2 cellular contexts compared by ENCODE assay signal in the genomic region with DNA sequence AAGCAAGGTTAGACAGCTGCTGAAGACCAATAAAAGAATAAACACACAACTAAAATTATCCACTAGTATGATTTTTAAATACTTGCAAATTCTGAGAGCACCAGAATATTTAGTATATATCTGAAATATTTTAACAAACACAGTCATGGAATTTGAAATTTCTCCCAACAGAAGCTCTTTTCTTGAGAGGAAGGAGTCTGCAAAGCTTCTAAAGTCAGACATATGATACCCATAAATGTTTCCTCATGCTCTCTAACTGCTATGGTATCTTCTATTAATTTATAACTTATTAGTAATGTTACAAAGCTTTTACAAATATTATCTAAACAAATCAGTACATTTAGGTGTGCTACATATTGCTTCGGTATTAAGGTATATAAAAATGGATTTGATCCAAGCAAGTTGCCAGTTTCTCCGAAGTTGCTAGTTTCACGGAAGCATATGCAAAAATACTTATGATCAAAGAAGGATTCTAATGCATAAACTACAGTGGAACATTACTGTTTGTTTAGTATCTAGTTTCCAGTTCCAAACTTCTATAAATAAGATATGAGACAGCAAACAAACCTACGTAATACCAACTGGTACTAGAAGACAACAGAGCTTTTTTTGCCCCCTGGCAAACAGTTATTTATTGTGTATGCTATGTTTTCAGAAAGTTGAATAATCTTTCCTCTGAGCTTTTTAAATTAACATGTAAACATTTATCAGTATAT.
TF ChIP-seq lines count a peak whose summit lies in the region.

No MANE protein-coding gene starts in this region.

TF ChIP-seq in SK-N-SH treated with all-trans-retinoic acid at 6 μM for 48 hours, 23 proteins besides CTCF, POLR2A, EP300 and RAD21 (continued from another document):
- no peak for TF ChIP-seq ESRRG (CRISPR knock-in tag; IDR thresholded peaks at IDR 0.05)
- no peak for TF ChIP-seq GLIS3 (CRISPR knock-in tag; IDR thresholded peaks at IDR 0.05)
- no peak for TF ChIP-seq TCF4 (CRISPR knock-in tag; IDR thresholded peaks at IDR 0.05; ENCODE audit: borderline replicate concordance)
- TF ChIP-seq BACH2 (CRISPR knock-in tag; IDR thresholded peaks at IDR 0.05; ENCODE audit: borderline replicate concordance): no peak
- no peak for TF ChIP-seq TOX (CRISPR knock-in tag; IDR thresholded peaks at IDR 0.05; ENCODE audit: borderline replicate concordance)
- TF ChIP-seq, protein P1, sequence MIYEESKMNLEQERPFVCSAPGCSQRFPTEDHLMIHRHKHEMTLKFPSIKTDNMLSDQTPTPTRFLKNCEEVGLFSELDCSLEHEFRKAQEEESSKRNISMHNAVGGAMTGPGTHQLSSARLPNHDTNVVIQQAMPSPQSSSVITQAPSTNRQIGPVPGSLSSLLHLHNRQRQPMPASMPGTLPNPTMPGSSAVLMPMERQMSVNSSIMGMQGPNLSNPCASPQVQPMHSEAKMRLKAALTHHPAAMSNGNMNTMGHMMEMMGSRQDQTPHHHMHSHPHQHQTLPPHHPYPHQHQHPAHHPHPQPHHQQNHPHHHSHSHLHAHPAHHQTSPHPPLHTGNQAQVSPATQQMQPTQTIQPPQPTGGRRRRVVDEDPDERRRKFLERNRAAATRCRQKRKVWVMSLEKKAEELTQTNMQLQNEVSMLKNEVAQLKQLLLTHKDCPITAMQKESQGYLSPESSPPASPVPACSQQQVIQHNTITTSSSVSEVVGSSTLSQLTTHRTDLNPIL (CRISPR knock-in tag; IDR thresholded peaks at IDR 0.05; ENCODE audit: low read depth): no peak
- TF ChIP-seq SNAI2 (CRISPR knock-in tag; IDR thresholded peaks at IDR 0.05): no peak
- TF ChIP-seq ARNTL (CRISPR knock-in tag; IDR thresholded peaks at IDR 0.05; ENCODE audit: borderline replicate concordance, low read depth): no peak
- TF ChIP-seq ZFP3 (CRISPR knock-in tag; IDR thresholded peaks at IDR 0.05): no peak
- TF ChIP-seq ISL1 (CRISPR knock-in tag; IDR thresholded peaks at IDR 0.05): no peak
- no peak for TF ChIP-seq ZFP30 (CRISPR knock-in tag; IDR thresholded peaks at IDR 0.05)
- TF ChIP-seq, protein P2, sequence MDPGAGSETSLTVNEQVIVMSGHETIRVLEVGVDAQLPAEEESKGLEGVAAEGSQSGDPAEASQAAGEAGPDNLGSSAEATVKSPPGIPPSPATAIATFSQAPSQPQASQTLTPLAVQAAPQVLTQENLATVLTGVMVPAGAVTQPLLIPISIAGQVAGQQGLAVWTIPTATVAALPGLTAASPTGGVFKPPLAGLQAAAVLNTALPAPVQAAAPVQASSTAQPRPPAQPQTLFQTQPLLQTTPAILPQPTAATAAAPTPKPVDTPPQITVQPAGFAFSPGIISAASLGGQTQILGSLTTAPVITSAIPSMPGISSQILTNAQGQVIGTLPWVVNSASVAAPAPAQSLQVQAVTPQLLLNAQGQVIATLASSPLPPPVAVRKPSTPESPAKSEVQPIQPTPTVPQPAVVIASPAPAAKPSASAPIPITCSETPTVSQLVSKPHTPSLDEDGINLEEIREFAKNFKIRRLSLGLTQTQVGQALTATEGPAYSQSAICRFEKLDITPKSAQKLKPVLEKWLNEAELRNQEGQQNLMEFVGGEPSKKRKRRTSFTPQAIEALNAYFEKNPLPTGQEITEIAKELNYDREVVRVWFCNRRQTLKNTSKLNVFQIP (CRISPR knock-in tag; IDR thresholded peaks at IDR 0.05; ENCODE audit: borderline replicate concordance, low read depth): no peak
- no peak for TF ChIP-seq RARB (CRISPR knock-in tag; IDR thresholded peaks at IDR 0.05)
- TF ChIP-seq CSDC2 (CRISPR knock-in tag; IDR thresholded peaks at IDR 0.05): no peak
- no peak for TF ChIP-seq PPARA (CRISPR knock-in tag; IDR thresholded peaks at IDR 0.05; ENCODE audit: borderline replicate concordance)
- TF ChIP-seq, protein P3, sequence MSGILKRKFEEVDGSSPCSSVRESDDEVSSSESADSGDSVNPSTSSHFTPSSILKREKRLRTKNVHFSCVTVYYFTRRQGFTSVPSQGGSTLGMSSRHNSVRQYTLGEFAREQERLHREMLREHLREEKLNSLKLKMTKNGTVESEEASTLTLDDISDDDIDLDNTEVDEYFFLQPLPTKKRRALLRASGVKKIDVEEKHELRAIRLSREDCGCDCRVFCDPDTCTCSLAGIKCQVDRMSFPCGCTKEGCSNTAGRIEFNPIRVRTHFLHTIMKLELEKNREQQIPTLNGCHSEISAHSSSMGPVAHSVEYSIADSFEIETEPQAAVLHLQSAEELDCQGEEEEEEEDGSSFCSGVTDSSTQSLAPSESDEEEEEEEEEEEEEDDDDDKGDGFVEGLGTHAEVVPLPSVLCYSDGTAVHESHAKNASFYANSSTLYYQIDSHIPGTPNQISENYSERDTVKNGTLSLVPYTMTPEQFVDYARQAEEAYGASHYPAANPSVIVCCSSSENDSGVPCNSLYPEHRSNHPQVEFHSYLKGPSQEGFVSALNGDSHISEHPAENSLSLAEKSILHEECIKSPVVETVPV (CRISPR knock-in tag; IDR thresholded peaks at IDR 0.05): no peak
TF ChIP-seq in SK-N-SH treated with all-trans-retinoic acid at 6 μM for 48 hours: peak in this region for 0.

TF ChIP-seq in SK-N-SH, 30 proteins besides CTCF, POLR2A, EP300 and RAD21 (continued from another document):
- TF ChIP-seq, protein P4, sequence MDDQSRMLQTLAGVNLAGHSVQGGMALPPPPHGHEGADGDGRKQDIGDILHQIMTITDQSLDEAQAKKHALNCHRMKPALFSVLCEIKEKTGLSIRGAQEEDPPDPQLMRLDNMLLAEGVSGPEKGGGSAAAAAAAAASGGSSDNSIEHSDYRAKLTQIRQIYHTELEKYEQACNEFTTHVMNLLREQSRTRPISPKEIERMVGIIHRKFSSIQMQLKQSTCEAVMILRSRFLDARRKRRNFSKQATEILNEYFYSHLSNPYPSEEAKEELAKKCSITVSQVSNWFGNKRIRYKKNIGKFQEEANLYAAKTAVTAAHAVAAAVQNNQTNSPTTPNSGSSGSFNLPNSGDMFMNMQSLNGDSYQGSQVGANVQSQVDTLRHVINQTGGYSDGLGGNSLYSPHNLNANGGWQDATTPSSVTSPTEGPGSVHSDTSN (IDR thresholded peaks at IDR 0.05): no peak
- TF ChIP-seq FOSL2 (IDR thresholded peaks at IDR 0.05; ENCODE audit: borderline replicate concordance, low read depth) (no peak), EZH2phosphoT487 (IDR thresholded peaks at IDR 0.05; ENCODE audit: borderline replicate concordance, low read depth) (no peak), TCF12 (IDR thresholded peaks at IDR 0.05) (no peak), RCOR1 (IDR thresholded peaks at IDR 0.05; ENCODE audit: low read length) (no peak), TEAD4 (IDR thresholded peaks at IDR 0.05; ENCODE audit: borderline replicate concordance, insufficient read depth) (no peak), FOXJ3 (CRISPR knock-in tag; IDR thresholded peaks at IDR 0.05) (no peak), GABPA (IDR thresholded peaks at IDR 0.05; ENCODE audit: low read depth) (no peak), ELF1 (IDR thresholded peaks at IDR 0.05) (no peak), NRF1 (IDR thresholded peaks at IDR 0.05; ENCODE audit: low read depth, low read length) (no peak), SMC3 (IDR thresholded peaks at IDR 0.05; ENCODE audit: low read depth, low read length) (no peak)
- TF ChIP-seq, protein P5, sequence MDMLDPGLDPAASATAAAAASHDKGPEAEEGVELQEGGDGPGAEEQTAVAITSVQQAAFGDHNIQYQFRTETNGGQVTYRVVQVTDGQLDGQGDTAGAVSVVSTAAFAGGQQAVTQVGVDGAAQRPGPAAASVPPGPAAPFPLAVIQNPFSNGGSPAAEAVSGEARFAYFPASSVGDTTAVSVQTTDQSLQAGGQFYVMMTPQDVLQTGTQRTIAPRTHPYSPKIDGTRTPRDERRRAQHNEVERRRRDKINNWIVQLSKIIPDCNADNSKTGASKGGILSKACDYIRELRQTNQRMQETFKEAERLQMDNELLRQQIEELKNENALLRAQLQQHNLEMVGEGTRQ (IDR thresholded peaks at IDR 0.05; ENCODE audit: borderline replicate concordance, low read depth, low read length): no peak
- TF ChIP-seq, protein P6, sequence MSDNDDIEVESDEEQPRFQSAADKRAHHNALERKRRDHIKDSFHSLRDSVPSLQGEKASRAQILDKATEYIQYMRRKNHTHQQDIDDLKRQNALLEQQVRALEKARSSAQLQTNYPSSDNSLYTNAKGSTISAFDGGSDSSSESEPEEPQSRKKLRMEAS (IDR thresholded peaks at IDR 0.05; ENCODE audit: low read depth): no peak
- TF ChIP-seq, protein P7, sequence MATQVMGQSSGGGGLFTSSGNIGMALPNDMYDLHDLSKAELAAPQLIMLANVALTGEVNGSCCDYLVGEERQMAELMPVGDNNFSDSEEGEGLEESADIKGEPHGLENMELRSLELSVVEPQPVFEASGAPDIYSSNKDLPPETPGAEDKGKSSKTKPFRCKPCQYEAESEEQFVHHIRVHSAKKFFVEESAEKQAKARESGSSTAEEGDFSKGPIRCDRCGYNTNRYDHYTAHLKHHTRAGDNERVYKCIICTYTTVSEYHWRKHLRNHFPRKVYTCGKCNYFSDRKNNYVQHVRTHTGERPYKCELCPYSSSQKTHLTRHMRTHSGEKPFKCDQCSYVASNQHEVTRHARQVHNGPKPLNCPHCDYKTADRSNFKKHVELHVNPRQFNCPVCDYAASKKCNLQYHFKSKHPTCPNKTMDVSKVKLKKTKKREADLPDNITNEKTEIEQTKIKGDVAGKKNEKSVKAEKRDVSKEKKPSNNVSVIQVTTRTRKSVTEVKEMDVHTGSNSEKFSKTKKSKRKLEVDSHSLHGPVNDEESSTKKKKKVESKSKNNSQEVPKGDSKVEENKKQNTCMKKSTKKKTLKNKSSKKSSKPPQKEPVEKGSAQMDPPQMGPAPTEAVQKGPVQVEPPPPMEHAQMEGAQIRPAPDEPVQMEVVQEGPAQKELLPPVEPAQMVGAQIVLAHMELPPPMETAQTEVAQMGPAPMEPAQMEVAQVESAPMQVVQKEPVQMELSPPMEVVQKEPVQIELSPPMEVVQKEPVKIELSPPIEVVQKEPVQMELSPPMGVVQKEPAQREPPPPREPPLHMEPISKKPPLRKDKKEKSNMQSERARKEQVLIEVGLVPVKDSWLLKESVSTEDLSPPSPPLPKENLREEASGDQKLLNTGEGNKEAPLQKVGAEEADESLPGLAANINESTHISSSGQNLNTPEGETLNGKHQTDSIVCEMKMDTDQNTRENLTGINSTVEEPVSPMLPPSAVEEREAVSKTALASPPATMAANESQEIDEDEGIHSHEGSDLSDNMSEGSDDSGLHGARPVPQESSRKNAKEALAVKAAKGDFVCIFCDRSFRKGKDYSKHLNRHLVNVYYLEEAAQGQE (IDR thresholded peaks at IDR 0.05; ENCODE audit: low read depth, low read length): no peak
TF ChIP-seq in SK-N-SH: peak in this region for 0.
